8 cellular contexts compared by ENCODE assay signal in genomic region chr3:40452876-40453730, GRCh38. TPM values are rescaled to one million over a fixed set of nuclear protein-coding genes. Genes with fewer than 3 reads are reported as not detected.
DNase-seq lines count a peak whose midpoint lies in the region; ATAC-seq and TF ChIP-seq lines count a peak whose summit lies in the region.

No MANE protein-coding gene starts in this region.

- H3K4me2 ChIP-seq in trophoblast cell (ENCODE audit: low read length) = peak overlapping the region; percentile 77

- H2AK5ac ChIP-seq in trophoblast cell (ENCODE audit: low read length) = no peak overlapping the region

- H2BK12ac ChIP-seq in trophoblast cell (ENCODE audit: low read length) = no peak overlapping the region

- ATAC-seq in HG02852 (IDR thresholded peaks at IDR 0.05; ENCODE audit: unreplicated experiment) = peak; percentile 93
- ATAC-seq in heart left ventricle = peak; percentile 96 to 98 (median 97)

- H3K36me3 ChIP-seq in heart left ventricle (peaks cover 0 to 33% (median 12%) of the 10 kb centered on the region in 9 donors), trophoblast cell (ENCODE audit: control insufficient read depth in 1 of 2, insufficient read depth in 2 of 2, low read length in 2 of 2) (no peaks in the 10 kb centered on the region), transverse colon (no peaks in the 10 kb centered on the region)

- peak overlapping the region; percentile 82 for H2AFZ ChIP-seq in trophoblast cell (ENCODE audit: insufficient read depth, low read length, poor library complexity)

- H3K9ac ChIP-seq in trophoblast cell (ENCODE audit: low read length) = peak overlapping the region; percentile 89

- H3K27ac ChIP-seq in heart left ventricle = peak overlapping the region; percentile 89 to 98 (median 93)
- H3K27ac ChIP-seq in trophoblast cell (ENCODE audit: low read depth, low read length) = peak overlapping the region; percentile 35
- peak overlapping the region; percentile 89 to 92 (median 90) for H3K27ac ChIP-seq in transverse colon

- no peak overlapping the region for H3K23ac ChIP-seq in trophoblast cell (ENCODE audit: low read length)

- intact Hi-C loops in heart left ventricle (cut with DNase I) (loop anchor here in 9 of 10 donors (2.0 to 10.0 kb wide), 12 partner anchors 69 to 248 kb away; partner anchors contain the start of genes ZNF621 (in 4 of the 9) and EIF1B (in 1 of the 9)), transverse colon (cut with DNase I; ENCODE audit: low total_unique reads) (no loop called here)

- WGBS in heart left ventricle, 4 donors = 0 to 1% (median 0%) methylated on average over 19 to 41 of the region's 41 CpGs
- no CpG with 5 or more reads among the region's 41 CpGs for WGBS in trophoblast cell (ENCODE audit: extremely low coverage, insufficient coverage, insufficient read length)
- 0 to 1% methylated on average over 4 to 39 of the region's 41 CpGs for WGBS in transverse colon (ENCODE audit: low coverage in 1 of 2), 2 donors

- in situ Hi-C loops in GM13976 (cut with MboI; ENCODE audit: low sequenced_read_pairs, unreplicated experiment) = no loop called here
- in situ Hi-C loops in transverse colon (cut with MboI; ENCODE audit: low pct_ligation_motif_present in 1 of 4, low pct_unique_long_range_greater_than_20kb in 1 of 4, low sequenced_read_pairs in 3 of 4) = no loop called here

- TF ChIP-seq CTCF in GM13976 (IDR thresholded peaks at IDR 0.05; ENCODE audit: borderline replicate concordance, control extremely low read depth, extremely low read depth, insufficient read depth, missing control alignments) (no peak), heart left ventricle (IDR thresholded peaks at IDR 0.05) (peak in 1 of 12 donors; percentile 5), transverse colon (IDR thresholded peaks at IDR 0.05) (no peak)

- H3K4me3 ChIP-seq in heart left ventricle = peak overlapping the region; percentile 36 to 82 (median 72)
- peak overlapping the region; percentile 89 for H3K4me3 ChIP-seq in trophoblast cell (ENCODE audit: low read depth, low read length)
- peak overlapping the region; percentile 60 to 68 (median 65) for H3K4me3 ChIP-seq in transverse colon

- H4K91ac ChIP-seq in trophoblast cell (ENCODE audit: low read depth, low read length) = peak overlapping the region; percentile 81

- H3K4me1 ChIP-seq in heart left ventricle (peaks cover 6 to 39% (median 21%) of the 10 kb centered on the region in 12 donors), trophoblast cell (ENCODE audit: control insufficient read depth in 1 of 2, insufficient read depth in 2 of 2, low read length in 2 of 2) (peaks cover 2% of the 10 kb centered on the region in 2 experiments), transverse colon (peaks cover 17 to 30% (median 21%) of the 10 kb centered on the region in 4 donors)

- peak overlapping the region; percentile 66 for H3K18ac ChIP-seq in trophoblast cell (ENCODE audit: low read length)

- peaks cover 10% of the 10 kb centered on the region for H3K79me1 ChIP-seq in trophoblast cell (ENCODE audit: low read length)

- DNase-seq in GM13976 (ENCODE audit: low spot score) = peak; percentile 95
- DNase-seq in NCI-H1436 treated with DMSO at 0.1 percent for 48 hours (lab: John Stamatoyannopoulos, UW) = peak; percentile 80
- peak; percentile 94 for DNase-seq in T follicular helper cell (ENCODE audit: low read depth)
- DNase-seq in amniotic epithelial cell (ENCODE audit: low read depth) = peak; percentile 98
- peak; percentile 98 to 99 (median 98) for DNase-seq in heart left ventricle
- DNase-seq in trophoblast cell = peak; percentile 99 to 100
- peak; percentile 99 for DNase-seq in transverse colon

- TF ChIP-seq EP300 in transverse colon (IDR thresholded peaks at IDR 0.05; ENCODE audit: low read depth) = no peak

- peak overlapping the region; percentile 92 for H4K8ac ChIP-seq in trophoblast cell (ENCODE audit: low read depth, low read length)

- H3K27me3 ChIP-seq in heart left ventricle = no peaks in the 10 kb centered on the region
- H3K27me3 ChIP-seq in trophoblast cell (ENCODE audit: insufficient read depth, low read length) = no peaks in the 10 kb centered on the region
- H3K27me3 ChIP-seq in transverse colon = no peaks in the 10 kb centered on the region

- peak overlapping the region; percentile 59 for H2BK5ac ChIP-seq in trophoblast cell (ENCODE audit: low read depth, low read length, poor library complexity)

- peak overlapping the region; percentile 75 for H3K14ac ChIP-seq in trophoblast cell (ENCODE audit: low read length)

- peak overlapping the region; percentile 19 for H2BK120ac ChIP-seq in trophoblast cell (ENCODE audit: insufficient read depth, low read length, poor library complexity)

- H3K9me3 ChIP-seq in heart left ventricle = no peaks in the 10 kb centered on the region
- H3K9me3 ChIP-seq in trophoblast cell (ENCODE audit: insufficient read depth, low read depth, low read length) = no peaks in the 10 kb centered on the region
- no peaks in the 10 kb centered on the region for H3K9me3 ChIP-seq in transverse colon

- H3K4ac ChIP-seq in trophoblast cell (ENCODE audit: low read depth, low read length) = peak overlapping the region; percentile 51

- peaks cover 11% of the 10 kb centered on the region for H3K79me2 ChIP-seq in trophoblast cell (ENCODE audit: control insufficient read depth, insufficient read depth, low read length, poor library complexity)

- peak in 1 of 2 donors; percentile 73 for TF ChIP-seq POLR2A in heart left ventricle (IDR thresholded peaks at IDR 0.05)
- TF ChIP-seq POLR2A in transverse colon (IDR thresholded peaks at IDR 0.05) = peak; percentile 87

- peak overlapping the region; percentile 20 for H4K12ac ChIP-seq in trophoblast cell (ENCODE audit: low read depth, low read length)

RNA-seq across cellular contexts. Expression of gene RPL14, which starts 4.0 kb away (rescaled TPM):
- total RNA-seq in heart left ventricle (1,000 to 10,000 TPM in 6 of 9 donors, 100 to 1,000 TPM in 3; 159 to 1,346 (median 1,032) TPM), transverse colon (100 to 1,000 TPM in 3 of 4 donors, 10 to 100 TPM in 1; 90.1 to 299 (median 194) TPM)
- 1,000 to 10,000 TPM; 1,136 to 1,245 TPM for polyA plus RNA-seq in heart left ventricle
- polyA plus RNA-seq in trophoblast cell (2013) = 1,140 and 1,225 TPM in 2 replicates

RNA-seq across cellular contexts. Expression of gene ZNF619, which starts 23.8 kb away (rescaled TPM):
- total RNA-seq in heart left ventricle = 1 to 10 TPM; 2.8 to 8.2 (median 4.8) TPM
- polyA plus RNA-seq in heart left ventricle = 1 to 10 TPM; 1.3 to 2.7 TPM
- 2.6 and 2.8 TPM in 2 replicates for polyA plus RNA-seq in trophoblast cell (2013)
- total RNA-seq in transverse colon = 1 to 10 TPM; 2.0 to 7.9 (median 4.8) TPM

RNA-seq across cellular contexts. Expression of gene ZNF620, which starts 52.7 kb away (rescaled TPM):
- total RNA-seq in heart left ventricle (1 to 10 TPM; 1.1 to 4.4 (median 2.5) TPM), transverse colon (1 to 10 TPM in 3 of 4 donors, not detected in 1; 2.6 to 8.0 (median 4.3) TPM)
- polyA plus RNA-seq in heart left ventricle = 1 to 10 TPM; 1.1 to 2.5 TPM
- 2.6 and 3.1 TPM in 2 replicates for polyA plus RNA-seq in trophoblast cell (2013)

Comparison
In these comparisons a context has a peak if more than half of its experiments do, and no peak if none do; other contexts are left out.
1. Peak in every context shown above with its lines: DNase-seq, ATAC-seq, H3K4me3 ChIP-seq and H3K27ac ChIP-seq.
2. H3K27ac ChIP-seq: peak in every context shown above with its lines; median percentile 93 in heart left ventricle; 90 in transverse colon; 35 in trophoblast cell.